ENCODE assay signal across 26 cellular contexts in the genomic region with DNA sequence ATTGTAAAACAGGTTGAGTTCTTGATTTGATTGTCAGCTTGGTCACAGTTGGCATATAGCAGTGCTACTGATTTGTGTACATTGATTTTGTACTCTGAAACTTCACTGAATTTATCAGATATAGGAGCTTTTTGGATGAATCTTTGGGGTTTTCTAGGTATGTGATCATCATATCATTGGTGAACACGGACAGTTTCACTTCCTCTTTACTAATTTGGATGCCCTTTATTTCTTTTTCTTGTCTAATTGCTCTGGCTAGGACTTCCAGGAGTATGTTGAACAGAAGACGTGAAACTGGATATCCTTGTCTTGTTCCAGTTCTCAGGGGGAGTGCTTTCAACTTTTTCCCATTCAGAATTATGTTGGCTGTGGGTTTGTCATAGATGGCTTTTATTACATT.
"Had no signal": no experiment of that assay in that cellular context is flagged by ENCODE, and none has a peak within 500 bp of the region (broad histone marks: within the 10 kb centered on the region; RNA-seq: fewer than 3 reads in every experiment).

No MANE protein-coding gene starts in this region.

- H3K4me3 ChIP-seq: adrenal gland, breast epithelium, SK-N-MC had no signal

- FAIRE-seq: RCC 7860 had no signal

- H3K27ac ChIP-seq: adrenal gland, breast epithelium, SK-N-MC, WERI-Rb-1 had no signal

- H3K4me1 ChIP-seq: adrenal gland, breast epithelium had no signal

- DNase-seq: activated CD4-positive, alpha-beta memory T cell treated with anti-CD3 and anti-CD28 coated beads, Interleukin-2, amount 10 ng/mL, durations not matched to agents 7 days and 5 days; activated CD4-positive, alpha-beta T cell treated with anti-CD3 and anti-CD28 coated beads for 36 hours; activated CD4-positive, alpha-beta T cell treated with anti-CD3 and anti-CD28 coated beads, Interleukin-2, amount 50 U/mL, for 1 hour; activated gamma-delta T cell treated with Interleukin-2 at 50 U/mL for 16 hours; activated naive CD4-positive, alpha-beta T cell treated with anti-CD3 and anti-CD28 coated beads, Interleukin-2, amount 50 U/mL, for 16 hours; activated naive CD8-positive, alpha-beta T cell treated with anti-CD3 and anti-CD28 coated beads, Interleukin-2, amount 10 ng/mL, durations not matched to agents 7 days and 5 days; activated T-cell treated with anti-CD3 and anti-CD28 coated beads for 4 hours; activated T-cell treated with anti-CD3 and anti-CD28 coated beads, Interleukin-2, amount 50 U/mL, for 48 hours; adrenal gland; anterior cingulate cortex; caudate nucleus; MM.1S; NCI-H1105 treated with DMSO at 0.1 percent for 48 hours; NCI-H146; NCI-H187 treated with DMSO at 0.1 percent for 48 hours; NCI-H2081 treated with DMSO at 0.1 percent for 48 hours; NCI-H446; NCI-H524; PC-3; T-cell; T-helper 2 cell; WERI-Rb-1 had no signal

- ATAC-seq: activated CD4-positive, alpha-beta T cell treated with anti-CD3 and anti-CD28 coated beads for 36 hours; activated T-helper 17 cell treated with anti-CD3 and anti-CD28 coated beads, Interleukin-2, amount 50 U/mL, for 72 hours; PC-3; T-cell had no signal

- H3K27me3 ChIP-seq: adrenal gland, breast epithelium had no signal

- H3K36me3 ChIP-seq: adrenal gland, breast epithelium, WERI-Rb-1 had no signal
